16 cellular contexts compared by ENCODE assay signal in the genomic region with DNA sequence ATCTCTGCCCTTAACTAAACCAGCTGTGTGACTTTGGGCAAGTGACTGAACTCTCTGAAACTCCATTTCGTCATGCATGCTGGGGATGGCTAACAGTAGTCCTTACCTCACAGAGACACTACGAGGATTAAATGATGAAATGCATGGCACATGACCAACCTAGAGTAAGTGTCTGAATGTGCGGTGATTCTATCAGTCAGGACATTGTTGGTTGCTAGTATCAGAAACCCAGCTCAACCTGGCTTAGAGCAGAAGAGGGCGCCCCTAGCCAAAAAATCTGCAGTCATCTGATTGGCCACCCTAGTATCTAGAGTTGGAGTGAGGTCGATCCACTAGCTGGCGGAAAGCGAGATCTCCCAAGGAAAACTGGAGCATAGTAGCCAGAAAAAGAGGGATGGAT. TPM values are rescaled to one million over a fixed set of nuclear protein-coding genes. Genes with fewer than 3 reads are reported as not detected.
DNase-seq lines count a peak whose midpoint lies in the region; ATAC-seq and TF ChIP-seq lines count a peak whose summit lies in the region.
"Had no signal": no experiment of that assay in that cellular context is flagged by ENCODE, and none has a peak within 500 bp of the region (broad histone marks: within the 10 kb centered on the region; RNA-seq: fewer than 3 reads in every experiment).

No MANE protein-coding gene starts in this region.

- H3K27me3 ChIP-seq in Panc1 (ENCODE audit: control insufficient read depth, insufficient read depth, low read length) = no peaks in the 10 kb centered on the region
- H3K27me3 ChIP-seq in trophoblast cell (ENCODE audit: insufficient read depth, low read length) = no peaks in the 10 kb centered on the region
- no peaks in the 10 kb centered on the region for H3K27me3 ChIP-seq in testis
- H3K27me3 ChIP-seq: colonic mucosa had no signal

- TF ChIP-seq CTCF in GM13976 (IDR thresholded peaks at IDR 0.05; ENCODE audit: borderline replicate concordance, control extremely low read depth, extremely low read depth, insufficient read depth, missing control alignments) (peak; percentile 5), Panc1 (IDR thresholded peaks at IDR 0.05) (no peak; the same call in 1 of the 2 replicates), fibroblast of pulmonary artery (IDR thresholded peaks at IDR 0.05; ENCODE audit: low read length, missing control alignments) (no peak), testis (IDR thresholded peaks at IDR 0.05) (no peak)

- H3K4me2 ChIP-seq in trophoblast cell (ENCODE audit: low read length) = no peak overlapping the region

- no peak overlapping the region for H4K12ac ChIP-seq in trophoblast cell (ENCODE audit: low read depth, low read length)

- H2AFZ ChIP-seq in trophoblast cell (ENCODE audit: insufficient read depth, low read length, poor library complexity) = no peak overlapping the region

- H3K27ac ChIP-seq in Panc1 (ENCODE audit: low read length) (no peak overlapping the region), trophoblast cell (ENCODE audit: low read depth, low read length) (no peak overlapping the region), testis (no peak overlapping the region)
- H3K27ac ChIP-seq: colonic mucosa had no signal

- no peak overlapping the region for H2BK12ac ChIP-seq in trophoblast cell (ENCODE audit: low read length)

- H4K8ac ChIP-seq in trophoblast cell (ENCODE audit: low read depth, low read length) = no peak overlapping the region

- no peak overlapping the region for H2AK5ac ChIP-seq in trophoblast cell (ENCODE audit: low read length)

- H3K4me1 Mint-ChIP-seq in activated CD8-positive, alpha-beta memory T cell treated with anti-CD3 and anti-CD28 coated beads, Interleukin-2, amount 10 ng/mL, durations not matched to agents 7 days and 5 days = no peaks in the 10 kb centered on the region
- H3K4me1 Mint-ChIP-seq: activated CD4-positive, alpha-beta memory T cell treated with anti-CD3 and anti-CD28 coated beads, Interleukin-2, amount 10 ng/mL, durations not matched to agents 7 days and 5 days; stimulated activated memory B cell treated with anti-CD40 and anti-IgM and Interleukin-4, amounts not matched to agents 10 μg/mL and 1 μg/mL and 100 μg/mL, for 72 hours; T-cell had no signal

- no peak overlapping the region for H3K4me3 ChIP-seq in Panc1 (ENCODE audit: low read depth in 2 of 2, low read length in 2 of 2)
- no peak overlapping the region for H3K4me3 ChIP-seq in fibroblast of pulmonary artery (replicated peaks; ENCODE audit: low read depth, low read length)
- H3K4me3 ChIP-seq in trophoblast cell (ENCODE audit: low read depth, low read length) = no peak overlapping the region
- no peak overlapping the region for H3K4me3 ChIP-seq in testis
- H3K4me3 ChIP-seq: colonic mucosa had no signal

- H3K27ac Mint-ChIP-seq in activated CD8-positive, alpha-beta memory T cell treated with anti-CD3 and anti-CD28 coated beads, Interleukin-2, amount 10 ng/mL, durations not matched to agents 7 days and 5 days = no peak overlapping the region
- H3K27ac Mint-ChIP-seq: activated CD4-positive, alpha-beta memory T cell treated with anti-CD3 and anti-CD28 coated beads, Interleukin-2, amount 10 ng/mL, durations not matched to agents 7 days and 5 days; stimulated activated memory B cell treated with anti-CD40 and anti-IgM and Interleukin-4, amounts not matched to agents 10 μg/mL and 1 μg/mL and 100 μg/mL, for 72 hours; T-cell had no signal

- no peak overlapping the region for H2BK5ac ChIP-seq in trophoblast cell (ENCODE audit: low read depth, low read length, poor library complexity)

- no peaks in the 10 kb centered on the region for H3K27me3 Mint-ChIP-seq in activated CD8-positive, alpha-beta memory T cell treated with anti-CD3 and anti-CD28 coated beads, Interleukin-2, amount 10 ng/mL, durations not matched to agents 7 days and 5 days
- H3K27me3 Mint-ChIP-seq: T-cell had no signal

- no peak overlapping the region for H4K91ac ChIP-seq in trophoblast cell (ENCODE audit: low read depth, low read length)

- no peak overlapping the region for H3K23ac ChIP-seq in trophoblast cell (ENCODE audit: low read length)

- no peak overlapping the region for H3K14ac ChIP-seq in trophoblast cell (ENCODE audit: low read length)

- H3K4ac ChIP-seq in trophoblast cell (ENCODE audit: low read depth, low read length) = no peak overlapping the region

- in situ Hi-C loops in GM13976 (cut with MboI; ENCODE audit: low sequenced_read_pairs, unreplicated experiment) (no loop called here), Panc1 (cut with HindIII; ENCODE audit: low pct_unique_long_range_greater_than_20kb, low sequenced_read_pairs) (no loop called here)

- no peaks in the 10 kb centered on the region for H3K9me3 ChIP-seq in Panc1 (ENCODE audit: control insufficient read depth, insufficient read depth, low read depth, low read length)
- no peaks in the 10 kb centered on the region for H3K9me3 ChIP-seq in trophoblast cell (ENCODE audit: insufficient read depth, low read depth, low read length)
- H3K9me3 ChIP-seq in testis = no peaks in the 10 kb centered on the region
- H3K9me3 ChIP-seq: colonic mucosa had no signal

- no peak overlapping the region for H3K9ac ChIP-seq in trophoblast cell (ENCODE audit: low read length)

- BruUV-seq in Panc1 (replicated peaks; lab: Mats Ljungman, UMichigan) = no TSS peak

- intact Hi-C loops in Panc1 (cut with micrococcal nuclease; ENCODE audit: unreplicated experiment) = no loop called here
- intact Hi-C loops in testis (cut with DNase I; ENCODE audit: low total_unique reads) = no loop called here

- H3K79me2 ChIP-seq in trophoblast cell (ENCODE audit: control insufficient read depth, insufficient read depth, low read length, poor library complexity) = no peaks in the 10 kb centered on the region

- CTCF ChIA-PET in Panc1 (lab: Charles Lee) = interaction anchor here (0.5 to 0.7 kb wide), 4 partner anchors 19 to 246 kb away, joined by 3 to 5 read pairs (median 4); no protein-coding TSS in a partner anchor
- CTCF ChIA-PET in activated CD8-positive, alpha-beta memory T cell treated with anti-CD3 and anti-CD28 coated beads, Interleukin-2, amount 10 ng/mL, durations not matched to agents 7 days and 5 days (lab: Charles Lee) = interaction anchor here (0.9 to 3.1 kb wide), 3 partner anchors 17 to 31 kb away, joined by 3 to 16 read pairs (median 4); no protein-coding TSS in a partner anchor

- no CpG with 5 or more reads among the region's 7 CpGs for WGBS in trophoblast cell (ENCODE audit: extremely low coverage, insufficient coverage, insufficient read length)
- 77 to 87% methylated on average over 7 of the region's 7 CpGs for WGBS in testis, 2 donors

- ATAC-seq in Panc1 = 0 out of 2 replicates have a peak, but pooled peaks have one; percentile 39
- no peak for ATAC-seq in activated CD8-positive, alpha-beta memory T cell treated with anti-CD3 and anti-CD28 coated beads, Interleukin-2, amount 10 ng/mL, durations not matched to agents 7 days and 5 days
- ATAC-seq: stimulated activated memory B cell treated with anti-CD40 and anti-IgM and Interleukin-4, amounts not matched to agents 10 μg/mL and 1 μg/mL and 100 μg/mL, for 72 hours; T-cell had no signal

- H3K18ac ChIP-seq in trophoblast cell (ENCODE audit: low read length) = no peak overlapping the region

- no peak overlapping the region for H3K4me3 Mint-ChIP-seq in activated CD8-positive, alpha-beta memory T cell treated with anti-CD3 and anti-CD28 coated beads, Interleukin-2, amount 10 ng/mL, durations not matched to agents 7 days and 5 days
- H3K4me3 Mint-ChIP-seq: activated CD4-positive, alpha-beta memory T cell treated with anti-CD3 and anti-CD28 coated beads, Interleukin-2, amount 10 ng/mL, durations not matched to agents 7 days and 5 days; stimulated activated memory B cell treated with anti-CD40 and anti-IgM and Interleukin-4, amounts not matched to agents 10 μg/mL and 1 μg/mL and 100 μg/mL, for 72 hours; T-cell had no signal

- no peak overlapping the region for H2BK120ac ChIP-seq in trophoblast cell (ENCODE audit: insufficient read depth, low read length, poor library complexity)

- no peak for TF ChIP-seq POLR2A in testis (IDR thresholded peaks at IDR 0.05)

- H3K9me3 Mint-ChIP-seq in activated CD8-positive, alpha-beta memory T cell treated with anti-CD3 and anti-CD28 coated beads, Interleukin-2, amount 10 ng/mL, durations not matched to agents 7 days and 5 days (ENCODE audit: low read depth) = no peaks in the 10 kb centered on the region
- H3K9me3 Mint-ChIP-seq: activated CD4-positive, alpha-beta memory T cell treated with anti-CD3 and anti-CD28 coated beads, Interleukin-2, amount 10 ng/mL, durations not matched to agents 7 days and 5 days had no signal

- H3K36me3 ChIP-seq in Panc1 (ENCODE audit: control insufficient read depth, insufficient read depth, low read length) = no peaks in the 10 kb centered on the region
- H3K36me3 ChIP-seq in trophoblast cell (ENCODE audit: control insufficient read depth in 1 of 2, insufficient read depth in 2 of 2, low read length in 2 of 2) = no peaks in the 10 kb centered on the region
- H3K36me3 ChIP-seq in testis (ENCODE audit: low read depth, missing control alignments) = no peaks in the 10 kb centered on the region
- H3K36me3 ChIP-seq: colonic mucosa had no signal

- no peaks in the 10 kb centered on the region for H3K36me3 Mint-ChIP-seq in activated CD8-positive, alpha-beta memory T cell treated with anti-CD3 and anti-CD28 coated beads, Interleukin-2, amount 10 ng/mL, durations not matched to agents 7 days and 5 days
- H3K36me3 Mint-ChIP-seq: stimulated activated memory B cell treated with anti-CD40 and anti-IgM and Interleukin-4, amounts not matched to agents 10 μg/mL and 1 μg/mL and 100 μg/mL, for 72 hours; T-cell had no signal

- DNase-seq in GM13976 (ENCODE audit: low spot score) (no peak), Panc1 (ENCODE audit: low read depth, low spot score) (no peak), fibroblast of pulmonary artery (ENCODE audit: low read depth) (peak; percentile 20), trophoblast cell (peak; percentile 62 to 86), testis (no peak), NOMO-1 treated with DMSO at 0.1 percent for 48 hours (lab: John Stamatoyannopoulos, UW; ENCODE audit: unreplicated experiment) (no peak), SKM-1 (lab: John Stamatoyannopoulos, UW; ENCODE audit: unreplicated experiment) (no peak)
- no peak for DNase-seq in activated CD8-positive, alpha-beta memory T cell treated with anti-CD3 and anti-CD28 coated beads, Interleukin-2, amount 10 ng/mL, durations not matched to agents 7 days and 5 days
- DNase-seq: activated CD4-positive, alpha-beta memory T cell treated with anti-CD3 and anti-CD28 coated beads, Interleukin-2, amount 10 ng/mL, durations not matched to agents 7 days and 5 days; activated naive CD4-positive, alpha-beta T cell; colonic mucosa; COR-L47; NCI-H1048; NCI-H774; T-cell had no signal

- H3K79me1 ChIP-seq in trophoblast cell (ENCODE audit: low read length) = no peaks in the 10 kb centered on the region

- H3K4me1 ChIP-seq in Panc1 (ENCODE audit: control insufficient read depth, insufficient read depth, low read length) (no peaks in the 10 kb centered on the region), trophoblast cell (ENCODE audit: control insufficient read depth in 1 of 2, insufficient read depth in 2 of 2, low read length in 2 of 2) (no peaks in the 10 kb centered on the region), testis (peaks cover 3% of the 10 kb centered on the region)

- POLR2A ChIA-PET in Panc1 (lab: Charles Lee) = interaction anchor here (0.7 kb wide), 1 partner anchor 155 kb away, joined by 3 read pairs; no protein-coding TSS in a partner anchor

RNA-seq across cellular contexts. Expression of a gene that starts 25.2 kb away (rescaled TPM):
- total RNA-seq in Panc1 (2021; ENCODE audit: unreplicated experiment) (5.3 TPM), testis (10 to 100 TPM; 15.8 to 18.1 TPM)
- 4.5 TPM for polyA plus RNA-seq in Panc1 (2012; ENCODE audit: insufficient read length)
- polyA plus RNA-seq in trophoblast cell (2013) = 0.37 and 0.45 TPM in 2 replicates
- polyA plus RNA-seq in testis (ENCODE audit: insufficient read depth, low read depth, low replicate concordance) = 17.1 TPM
- total RNA-seq in activated CD8-positive, alpha-beta memory T cell treated with anti-CD3 and anti-CD28 coated beads, Interleukin-2, amount 10 ng/mL, durations not matched to agents 7 days and 5 days = 1 to 10 TPM in 1 of 2 experiments, under 1 TPM in 1; 0.26 to 1.7 TPM

Comparison
In these comparisons a context has a peak if more than half of its experiments do, and no peak if none do; other contexts are left out.
1. DNase-seq: peak in fibroblast of pulmonary artery (single experiment) and trophoblast cell (2 of 2); none in GM13976 (single experiment), Panc1 (single experiment), testis (single experiment), NOMO-1 treated with DMSO at 0.1 percent for 48 hours (single experiment), activated CD8-positive, alpha-beta memory T cell treated with anti-CD3 and anti-CD28 coated beads, Interleukin-2, amount 10 ng/mL, durations not matched to agents 7 days and 5 days (single experiment) and SKM-1 (single experiment).